1 cellular context compared by ENCODE assay signal in genomic region chr4:83010522-83011318, GRCh38.
TF ChIP-seq lines count a peak whose summit lies in the region.

LIN54 (minus strand) TSS chr4:83010823; CDS start chr4:82984844, 25,979 bp downstream.

TF ChIP-seq in HepG2, 621 proteins besides CTCF, POLR2A, EP300 and RAD21 (continued from another document and continues in another):
- TF ChIP-seq ZNF605 (CRISPR knock-in tag; IDR thresholded peaks at IDR 0.05): peak; percentile 74
- TF ChIP-seq ASH2L (IDR thresholded peaks at IDR 0.05; ENCODE audit: insufficient read length, low read depth, low read length): peak; percentile 73
- peak; percentile 50; the same call in 1 of the 2 replicates for TF ChIP-seq FOXO1 (CRISPR knock-in tag; IDR thresholded peaks at IDR 0.05)
- no peak for TF ChIP-seq NONO (IDR thresholded peaks at IDR 0.05)
- 0 out of 2 replicates have a peak, but pooled peaks have one; percentile 51 for TF ChIP-seq NONO (CRISPR knock-in tag; conservative IDR thresholded peaks at IDR 0.05)
- TF ChIP-seq PHF21A (CRISPR knock-in tag; IDR thresholded peaks at IDR 0.05): peak; percentile 84
- TF ChIP-seq SP2 (CRISPR knock-in tag; IDR thresholded peaks at IDR 0.05): no peak
- TF ChIP-seq AHDC1 (CRISPR knock-in tag; IDR thresholded peaks at IDR 0.05; ENCODE audit: borderline replicate concordance): peak; percentile 75; the same call in 1 of the 2 replicates
- TF ChIP-seq ADNP (CRISPR knock-in tag; IDR thresholded peaks at IDR 0.05): no peak
- TF ChIP-seq BCL3 (CRISPR knock-in tag; IDR thresholded peaks at IDR 0.05): no peak
- TF ChIP-seq RBM39 (IDR thresholded peaks at IDR 0.05; ENCODE audit: low read depth, low read length, poor library complexity, severe bottlenecking): peak; percentile 46
- 0 out of 4 replicates have a peak, but pooled peaks of 1 of the 2 experiments have one; percentile 25 for TF ChIP-seq ATF4 (CRISPR knock-in tag; IDR thresholded peaks at IDR 0.05)
- TF ChIP-seq TBP (CRISPR knock-in tag; IDR thresholded peaks at IDR 0.05): no peak
- no peak for TF ChIP-seq ZNF350 (CRISPR knock-in tag; IDR thresholded peaks at IDR 0.05; ENCODE audit: borderline replicate concordance, low read depth)
- peak; percentile 61 for TF ChIP-seq ATF1 (CRISPR knock-in tag; IDR thresholded peaks at IDR 0.05)
- TF ChIP-seq ETV5 (CRISPR knock-in tag; IDR thresholded peaks at IDR 0.05; ENCODE audit: borderline replicate concordance): peak; percentile 89
- TF ChIP-seq ZNF687 (CRISPR knock-in tag; IDR thresholded peaks at IDR 0.05): peak; percentile 75
- TF ChIP-seq ATF7 (IDR thresholded peaks at IDR 0.05): no peak
- TF ChIP-seq ATF7 (CRISPR knock-in tag; IDR thresholded peaks at IDR 0.05): no peak
- TF ChIP-seq ELF3 (CRISPR knock-in tag; IDR thresholded peaks at IDR 0.05): no peak; the same call in 1 of the 2 replicates
- TF ChIP-seq MTF1 (CRISPR knock-in tag; IDR thresholded peaks at IDR 0.05): no peak
- TF ChIP-seq FOXK2 (IDR thresholded peaks at IDR 0.05): peak; percentile 52; the same call in 1 of the 2 replicates
- TF ChIP-seq ZNF749 (CRISPR knock-in tag; IDR thresholded peaks at IDR 0.05; ENCODE audit: borderline replicate concordance): 0 out of 2 replicates have a peak, but pooled peaks have one; percentile 66
- 0 out of 2 replicates have a peak, but pooled peaks have one; percentile 55 for TF ChIP-seq ZNF564 (CRISPR knock-in tag; IDR thresholded peaks at IDR 0.05)
- 0 out of 2 replicates have a peak, but pooled peaks have one; percentile 15 for TF ChIP-seq CBFB (CRISPR knock-in tag; IDR thresholded peaks at IDR 0.05)
- TF ChIP-seq ZC3H13 (CRISPR knock-in tag; IDR thresholded peaks at IDR 0.05): no peak
- TF ChIP-seq SMYD3 (CRISPR knock-in tag; IDR thresholded peaks at IDR 0.05): no peak
- TF ChIP-seq ZNF639 (CRISPR knock-in tag; conservative IDR thresholded peaks at IDR 0.05): peak; percentile 72; the same call in 1 of the 2 replicates
- peak; percentile 79; the same call in 1 of the 2 replicates for TF ChIP-seq KAT7 (CRISPR knock-in tag; IDR thresholded peaks at IDR 0.05; ENCODE audit: borderline replicate concordance)
- peak; percentile 80; the same call in 1 of the 2 replicates for TF ChIP-seq ZNF670 (CRISPR knock-in tag; IDR thresholded peaks at IDR 0.05; ENCODE audit: borderline replicate concordance)
- no peak for TF ChIP-seq PRPF4 (IDR thresholded peaks at IDR 0.05; ENCODE audit: low read depth, low read length, poor library complexity, severe bottlenecking)
- peak; percentile 33; the same call in 1 of the 2 replicates for TF ChIP-seq MXD4 (CRISPR knock-in tag; IDR thresholded peaks at IDR 0.05)
- peak; percentile 86 for TF ChIP-seq CREM (IDR thresholded peaks at IDR 0.05)
- TF ChIP-seq CREM (CRISPR knock-in tag; IDR thresholded peaks at IDR 0.05): no peak
- TF ChIP-seq ZNF652 (CRISPR knock-in tag; IDR thresholded peaks at IDR 0.05; ENCODE audit: borderline replicate concordance, low read depth): no peak
- TF ChIP-seq PLRG1 (conservative IDR thresholded peaks at IDR 0.05): no peak
- no peak for TF ChIP-seq NKX3-1 (CRISPR knock-in tag; IDR thresholded peaks at IDR 0.05)
- peak; percentile 58; the same call in 1 of the 2 replicates for TF ChIP-seq IRF2 (CRISPR knock-in tag; IDR thresholded peaks at IDR 0.05)
- peak; percentile 83 for TF ChIP-seq SKIL (CRISPR knock-in tag; IDR thresholded peaks at IDR 0.05; ENCODE audit: borderline replicate concordance)
- TF ChIP-seq MED1 (CRISPR knock-in tag; IDR thresholded peaks at IDR 0.05): peak; percentile 84
- TF ChIP-seq MXD3 (CRISPR knock-in tag; IDR thresholded peaks at IDR 0.05): no peak
- peak; percentile 61 for TF ChIP-seq GATA4 (IDR thresholded peaks at IDR 0.05; ENCODE audit: borderline replicate concordance, low read depth)
- peak; percentile 87 for TF ChIP-seq NR2C2 (CRISPR knock-in tag; IDR thresholded peaks at IDR 0.05; ENCODE audit: borderline replicate concordance)
- TF ChIP-seq KDM4B (CRISPR knock-in tag; IDR thresholded peaks at IDR 0.05): peak; percentile 36; the same call in 1 of the 2 replicates
- no peak for TF ChIP-seq LCORL (IDR thresholded peaks at IDR 0.05)
- peak; percentile 60; the same call in 1 of the 2 replicates for TF ChIP-seq LCORL (CRISPR knock-in tag; IDR thresholded peaks at IDR 0.05)
- TF ChIP-seq MYNN (CRISPR knock-in tag; IDR thresholded peaks at IDR 0.05; ENCODE audit: low read depth): no peak
- no peak for TF ChIP-seq ZFAT (CRISPR knock-in tag; conservative IDR thresholded peaks at IDR 0.05)
- no peak; the same call in 1 of the 2 replicates for TF ChIP-seq KLF12 (CRISPR knock-in tag; IDR thresholded peaks at IDR 0.05; ENCODE audit: borderline replicate concordance)
- TF ChIP-seq CSRNP1 (CRISPR knock-in tag; IDR thresholded peaks at IDR 0.05): peak; percentile 37; the same call in 1 of the 2 replicates
- peak; percentile 94 for TF ChIP-seq HDAC1 (CRISPR knock-in tag; IDR thresholded peaks at IDR 0.05)
- peak; percentile 50 for TF ChIP-seq RBFOX2 (IDR thresholded peaks at IDR 0.05; ENCODE audit: low read depth, low read length)
- TF ChIP-seq ELF4 (CRISPR knock-in tag; IDR thresholded peaks at IDR 0.05; ENCODE audit: borderline replicate concordance): no peak
- peak; percentile 85 to 87 for TF ChIP-seq NR2F1 (CRISPR knock-in tag; IDR thresholded peaks at IDR 0.05)
- TF ChIP-seq ZNF891 (CRISPR knock-in tag; IDR thresholded peaks at IDR 0.05): no peak
- no peak for TF ChIP-seq HNRNPUL1 (IDR thresholded peaks at IDR 0.05; ENCODE audit: low read depth, low read length)
